ENCODE assay signal across 8 cellular contexts in genomic region chr5:14665949-14666741, GRCh38. TPM values are rescaled to one million over a fixed set of nuclear protein-coding genes. Genes with fewer than 3 reads are reported as not detected.
DNase-seq lines count a peak whose midpoint lies in the region; ATAC-seq and TF ChIP-seq lines count a peak whose summit lies in the region.

No MANE protein-coding gene starts in this region.

- H3K9me2 ChIP-seq in PC-3 (replicated peaks; ENCODE audit: low read length), result no peaks in the 10 kb centered on the region

- no peaks in the 10 kb centered on the region for H3K9me3 ChIP-seq in PC-3 (ENCODE audit: low read length)

- no peaks in the 10 kb centered on the region for H3K27me3 ChIP-seq in PC-3 (ENCODE audit: low read length)

- H3K27ac ChIP-seq in PC-3 (ENCODE audit: low read length), result no peak overlapping the region

- no TSS peak for BruUV-seq in PC-3 (replicated peaks; lab: Mats Ljungman, UMichigan)

- H4K20me1 ChIP-seq in PC-3 (ENCODE audit: low read length), result peaks cover 17% of the 10 kb centered on the region

- peak; percentile 21 for TF ChIP-seq CTCF in AG09309 (IDR thresholded peaks at IDR 0.05; ENCODE audit: control insufficient read depth, insufficient read depth, low read depth, low read length, missing control alignments)
- no peak; the same call in 1 of the 2 replicates for TF ChIP-seq CTCF in PC-3 (conservative IDR thresholded peaks at IDR 0.05; ENCODE audit: low read depth, low read length)

- H3F3A ChIP-seq in PC-3 (ENCODE audit: low read length, unreplicated experiment), result no peaks in the 10 kb centered on the region

- H3K4me3 ChIP-seq in AG09309 (ENCODE audit: control insufficient read depth, low read depth, low read length) (peak overlapping the region; percentile 60), PC-3 (ENCODE audit: low read length) (peak overlapping the region; percentile 73)

- H3K4me2 ChIP-seq in PC-3 (ENCODE audit: low read length), result peak overlapping the region; percentile 91

- H3K36me3 ChIP-seq in PC-3 (ENCODE audit: low read depth, low read length), result no peaks in the 10 kb centered on the region; the same call in 1 of the 2 replicates

- ATAC-seq in GM18508 (IDR thresholded peaks at IDR 0.05; ENCODE audit: insufficient read depth, unreplicated experiment), result peak; percentile 28
- ATAC-seq in HG02885 (IDR thresholded peaks at IDR 0.05; ENCODE audit: poor library complexity, unreplicated experiment), result peak; percentile 36
- ATAC-seq in PC-3, result no peak
- peak; percentile 21 for ATAC-seq in left colon

- DNase-seq in AG09309 (ENCODE audit: low read depth) (no peak), PC-3 (peak; percentile 47), left colon (peak; percentile 39 to 40), cerebellar cortex (ENCODE audit: low spot score) (no peak)
- DNase-seq in activated naive CD4-positive, alpha-beta T cell treated with anti-CD3 and anti-CD28 coated beads, Interleukin-2, amount 50 U/mL, for 16 hours, result peak; percentile 56
- peak; percentile 36 to 43 for DNase-seq in stimulated activated CD8-positive, alpha-beta memory T cell treated with anti-CD3 and anti-CD28 coated beads, Interleukin-7, amount 100 ng/mL, for 4 hours (ENCODE audit: low read depth in 2 of 2)

- peak overlapping the region; percentile 70 for H3K9ac ChIP-seq in PC-3 (ENCODE audit: low read length)

- peaks cover 79% of the 10 kb centered on the region for H3K79me2 ChIP-seq in PC-3 (ENCODE audit: low read length)

- peaks cover 45% of the 10 kb centered on the region for H3K4me1 ChIP-seq in PC-3 (ENCODE audit: insufficient read depth, low read length)

- intact Hi-C loops in PC-3 (cut with micrococcal nuclease), result no loop called here
- intact Hi-C loops in left colon (cut with DNase I, micrococcal nuclease), result no loop called here

- H2AFZ ChIP-seq in PC-3 (ENCODE audit: low read length), result no peak overlapping the region

- CTCF ChIA-PET in PC-3 (lab: Charles Lee), result no interaction called here

- POLR2A ChIA-PET in PC-3 (lab: Charles Lee; ENCODE audit: unreplicated experiment), result no interaction called here

RNA-seq across cellular contexts. Expression of gene OTULIN, which starts 1.6 kb away (rescaled TPM):
- 22.4 and 26.7 TPM in 2 replicates for total RNA-seq in PC-3 (2014; rRNA removed)
- total RNA-seq in left colon, result 10 to 100 TPM; 24.1 TPM

Comparison
In these comparisons a context has a peak if more than half of its experiments do, and no peak if none do; other contexts are left out.
1. DNase-seq: peak in PC-3 (single experiment), activated naive CD4-positive, alpha-beta T cell treated with anti-CD3 and anti-CD28 coated beads, Interleukin-2, amount 50 U/mL, for 16 hours (single experiment), left colon (2 of 2) and stimulated activated CD8-positive, alpha-beta memory T cell treated with anti-CD3 and anti-CD28 coated beads, Interleukin-7, amount 100 ng/mL, for 4 hours (2 of 2); none in AG09309 (single experiment) and cerebellar cortex (single experiment).